In the genomic region with DNA sequence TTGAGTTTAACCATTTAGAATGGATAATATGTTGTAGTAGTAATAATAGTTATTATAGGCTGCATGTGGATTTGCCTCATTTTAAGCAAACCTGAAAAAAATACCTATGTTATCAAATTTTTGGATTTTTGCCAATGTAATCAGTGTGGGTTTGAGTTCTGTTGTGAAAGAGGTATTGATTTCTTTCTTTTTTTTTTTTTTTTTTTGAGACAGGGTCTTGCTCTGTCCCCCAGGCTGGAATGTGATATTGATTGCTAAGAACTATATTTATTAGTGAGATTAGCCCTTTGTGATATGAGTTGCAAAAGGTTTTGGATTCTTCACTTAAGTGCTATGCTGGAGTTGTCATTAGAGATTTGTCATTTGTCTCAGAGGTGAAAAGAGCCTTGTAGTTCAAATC, we compare ENCODE assay signal across 1 cellular context.
TF ChIP-seq lines count a peak whose summit lies in the region.

No MANE protein-coding gene starts in this region.

TF ChIP-seq in HepG2, 621 proteins besides CTCF, POLR2A, EP300 and RAD21 (continued from another document and continues in another):
- TF ChIP-seq, protein P1, sequence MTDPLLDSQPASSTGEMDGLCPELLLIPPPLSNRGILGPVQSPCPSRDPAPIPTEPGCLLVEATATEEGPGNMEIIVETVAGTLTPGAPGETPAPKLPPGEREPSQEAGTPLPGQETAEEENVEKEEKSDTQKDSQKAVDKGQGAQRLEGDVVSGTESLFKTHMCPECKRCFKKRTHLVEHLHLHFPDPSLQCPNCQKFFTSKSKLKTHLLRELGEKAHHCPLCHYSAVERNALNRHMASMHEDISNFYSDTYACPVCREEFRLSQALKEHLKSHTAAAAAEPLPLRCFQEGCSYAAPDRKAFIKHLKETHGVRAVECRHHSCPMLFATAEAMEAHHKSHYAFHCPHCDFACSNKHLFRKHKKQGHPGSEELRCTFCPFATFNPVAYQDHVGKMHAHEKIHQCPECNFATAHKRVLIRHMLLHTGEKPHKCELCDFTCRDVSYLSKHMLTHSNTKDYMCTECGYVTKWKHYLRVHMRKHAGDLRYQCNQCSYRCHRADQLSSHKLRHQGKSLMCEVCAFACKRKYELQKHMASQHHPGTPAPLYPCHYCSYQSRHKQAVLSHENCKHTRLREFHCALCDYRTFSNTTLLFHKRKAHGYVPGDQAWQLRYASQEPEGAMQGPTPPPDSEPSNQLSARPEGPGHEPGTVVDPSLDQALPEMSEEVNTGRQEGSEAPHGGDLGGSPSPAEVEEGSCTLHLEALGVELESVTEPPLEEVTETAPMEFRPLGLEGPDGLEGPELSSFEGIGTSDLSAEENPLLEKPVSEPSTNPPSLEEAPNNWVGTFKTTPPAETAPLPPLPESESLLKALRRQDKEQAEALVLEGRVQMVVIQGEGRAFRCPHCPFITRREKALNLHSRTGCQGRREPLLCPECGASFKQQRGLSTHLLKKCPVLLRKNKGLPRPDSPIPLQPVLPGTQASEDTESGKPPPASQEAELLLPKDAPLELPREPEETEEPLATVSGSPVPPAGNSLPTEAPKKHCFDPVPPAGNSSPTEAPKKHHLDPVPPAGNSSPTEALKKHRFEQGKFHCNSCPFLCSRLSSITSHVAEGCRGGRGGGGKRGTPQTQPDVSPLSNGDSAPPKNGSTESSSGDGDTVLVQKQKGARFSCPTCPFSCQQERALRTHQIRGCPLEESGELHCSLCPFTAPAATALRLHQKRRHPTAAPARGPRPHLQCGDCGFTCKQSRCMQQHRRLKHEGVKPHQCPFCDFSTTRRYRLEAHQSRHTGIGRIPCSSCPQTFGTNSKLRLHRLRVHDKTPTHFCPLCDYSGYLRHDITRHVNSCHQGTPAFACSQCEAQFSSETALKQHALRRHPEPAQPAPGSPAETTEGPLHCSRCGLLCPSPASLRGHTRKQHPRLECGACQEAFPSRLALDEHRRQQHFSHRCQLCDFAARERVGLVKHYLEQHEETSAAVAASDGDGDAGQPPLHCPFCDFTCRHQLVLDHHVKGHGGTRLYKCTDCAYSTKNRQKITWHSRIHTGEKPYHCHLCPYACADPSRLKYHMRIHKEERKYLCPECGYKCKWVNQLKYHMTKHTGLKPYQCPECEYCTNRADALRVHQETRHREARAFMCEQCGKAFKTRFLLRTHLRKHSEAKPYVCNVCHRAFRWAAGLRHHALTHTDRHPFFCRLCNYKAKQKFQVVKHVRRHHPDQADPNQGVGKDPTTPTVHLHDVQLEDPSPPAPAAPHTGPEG (CRISPR knock-in tag; IDR thresholded peaks at IDR 0.05): no peak
- TF ChIP-seq, protein P2, sequence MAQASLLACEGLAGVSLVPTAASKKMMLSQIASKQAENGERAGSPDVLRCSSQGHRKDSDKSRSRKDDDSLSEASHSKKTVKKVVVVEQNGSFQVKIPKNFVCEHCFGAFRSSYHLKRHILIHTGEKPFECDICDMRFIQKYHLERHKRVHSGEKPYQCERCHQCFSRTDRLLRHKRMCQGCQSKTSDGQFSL (CRISPR knock-in tag; IDR thresholded peaks at IDR 0.05): no peak
- no peak for TF ChIP-seq ARID2 (CRISPR knock-in tag; IDR thresholded peaks at IDR 0.05; ENCODE audit: borderline replicate concordance)
- no peak for TF ChIP-seq RFX3 (CRISPR knock-in tag; IDR thresholded peaks at IDR 0.05)
- no peak for TF ChIP-seq ZNF160 (CRISPR knock-in tag; IDR thresholded peaks at IDR 0.05)
- no peak for TF ChIP-seq FOXO1 (CRISPR knock-in tag; IDR thresholded peaks at IDR 0.05)
- TF ChIP-seq, protein P3, sequence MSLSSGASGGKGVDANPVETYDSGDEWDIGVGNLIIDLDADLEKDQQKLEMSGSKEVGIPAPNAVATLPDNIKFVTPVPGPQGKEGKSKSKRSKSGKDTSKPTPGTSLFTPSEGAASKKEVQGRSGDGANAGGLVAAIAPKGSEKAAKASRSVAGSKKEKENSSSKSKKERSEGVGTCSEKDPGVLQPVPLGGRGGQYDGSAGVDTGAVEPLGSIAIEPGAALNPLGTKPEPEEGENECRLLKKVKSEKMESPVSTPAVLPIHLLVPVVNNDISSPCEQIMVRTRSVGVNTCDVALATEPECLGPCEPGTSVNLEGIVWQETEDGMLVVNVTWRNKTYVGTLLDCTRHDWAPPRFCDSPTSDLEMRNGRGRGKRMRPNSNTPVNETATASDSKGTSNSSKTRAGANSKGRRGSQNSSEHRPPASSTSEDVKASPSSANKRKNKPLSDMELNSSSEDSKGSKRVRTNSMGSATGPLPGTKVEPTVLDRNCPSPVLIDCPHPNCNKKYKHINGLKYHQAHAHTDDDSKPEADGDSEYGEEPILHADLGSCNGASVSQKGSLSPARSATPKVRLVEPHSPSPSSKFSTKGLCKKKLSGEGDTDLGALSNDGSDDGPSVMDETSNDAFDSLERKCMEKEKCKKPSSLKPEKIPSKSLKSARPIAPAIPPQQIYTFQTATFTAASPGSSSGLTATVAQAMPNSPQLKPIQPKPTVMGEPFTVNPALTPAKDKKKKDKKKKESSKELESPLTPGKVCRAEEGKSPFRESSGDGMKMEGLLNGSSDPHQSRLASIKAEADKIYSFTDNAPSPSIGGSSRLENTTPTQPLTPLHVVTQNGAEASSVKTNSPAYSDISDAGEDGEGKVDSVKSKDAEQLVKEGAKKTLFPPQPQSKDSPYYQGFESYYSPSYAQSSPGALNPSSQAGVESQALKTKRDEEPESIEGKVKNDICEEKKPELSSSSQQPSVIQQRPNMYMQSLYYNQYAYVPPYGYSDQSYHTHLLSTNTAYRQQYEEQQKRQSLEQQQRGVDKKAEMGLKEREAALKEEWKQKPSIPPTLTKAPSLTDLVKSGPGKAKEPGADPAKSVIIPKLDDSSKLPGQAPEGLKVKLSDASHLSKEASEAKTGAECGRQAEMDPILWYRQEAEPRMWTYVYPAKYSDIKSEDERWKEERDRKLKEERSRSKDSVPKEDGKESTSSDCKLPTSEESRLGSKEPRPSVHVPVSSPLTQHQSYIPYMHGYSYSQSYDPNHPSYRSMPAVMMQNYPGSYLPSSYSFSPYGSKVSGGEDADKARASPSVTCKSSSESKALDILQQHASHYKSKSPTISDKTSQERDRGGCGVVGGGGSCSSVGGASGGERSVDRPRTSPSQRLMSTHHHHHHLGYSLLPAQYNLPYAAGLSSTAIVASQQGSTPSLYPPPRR (CRISPR knock-in tag; IDR thresholded peaks at IDR 0.05; ENCODE audit: borderline replicate concordance): no peak
- peak; percentile 56; the same call in 1 of the 2 replicates for TF ChIP-seq NR2F2 (IDR thresholded peaks at IDR 0.05; ENCODE audit: borderline replicate concordance, low read depth)
- no peak for TF ChIP-seq DNMT1 (CRISPR knock-in tag; IDR thresholded peaks at IDR 0.05)
- TF ChIP-seq ZNF720 (CRISPR knock-in tag; IDR thresholded peaks at IDR 0.05): no peak
- TF ChIP-seq SMARCE1 (IDR thresholded peaks at IDR 0.05; ENCODE audit: borderline replicate concordance): no peak
- TF ChIP-seq YEATS2 (CRISPR knock-in tag; IDR thresholded peaks at IDR 0.05; ENCODE audit: borderline replicate concordance): no peak
- TF ChIP-seq SNAPC2 (CRISPR knock-in tag; IDR thresholded peaks at IDR 0.05): no peak
- no peak for TF ChIP-seq CENPT (CRISPR knock-in tag; IDR thresholded peaks at IDR 0.05; ENCODE audit: low read depth)
- no peak for TF ChIP-seq ZNF446 (CRISPR knock-in tag; IDR thresholded peaks at IDR 0.05)
- peak; percentile 48; the same call in 1 of the 2 replicates for TF ChIP-seq FOXA3 (CRISPR knock-in tag; IDR thresholded peaks at IDR 0.05)
- no peak for TF ChIP-seq CAMTA2 (CRISPR knock-in tag; IDR thresholded peaks at IDR 0.05; ENCODE audit: borderline replicate concordance)
- TF ChIP-seq, protein P4, sequence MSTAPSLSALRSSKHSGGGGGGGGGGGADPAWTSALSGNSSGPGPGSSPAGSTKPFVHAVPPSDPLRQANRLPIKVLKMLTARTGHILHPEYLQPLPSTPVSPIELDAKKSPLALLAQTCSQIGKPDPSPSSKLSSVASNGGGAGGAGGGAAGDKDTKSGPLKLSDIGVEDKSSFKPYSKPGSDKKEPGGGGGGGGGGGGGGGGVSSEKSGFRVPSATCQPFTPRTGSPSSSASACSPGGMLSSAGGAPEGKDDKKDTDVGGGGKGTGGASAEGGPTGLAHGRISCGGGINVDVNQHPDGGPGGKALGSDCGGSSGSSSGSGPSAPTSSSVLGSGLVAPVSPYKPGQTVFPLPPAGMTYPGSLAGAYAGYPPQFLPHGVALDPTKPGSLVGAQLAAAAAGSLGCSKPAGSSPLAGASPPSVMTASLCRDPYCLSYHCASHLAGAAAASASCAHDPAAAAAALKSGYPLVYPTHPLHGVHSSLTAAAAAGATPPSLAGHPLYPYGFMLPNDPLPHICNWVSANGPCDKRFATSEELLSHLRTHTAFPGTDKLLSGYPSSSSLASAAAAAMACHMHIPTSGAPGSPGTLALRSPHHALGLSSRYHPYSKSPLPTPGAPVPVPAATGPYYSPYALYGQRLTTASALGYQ (CRISPR knock-in tag; IDR thresholded peaks at IDR 0.05): no peak
- no peak for TF ChIP-seq SOX13 (IDR thresholded peaks at IDR 0.05)
- TF ChIP-seq SOX13 (CRISPR knock-in tag; conservative IDR thresholded peaks at IDR 0.05 in 1 of 2, IDR thresholded peaks at IDR 0.05 in 1 of 2): peak in 1 of 2 experiments; percentile 32; a peak in 1 of 4 replicates
- no peak for TF ChIP-seq NFATC3 (CRISPR knock-in tag; IDR thresholded peaks at IDR 0.05)
- TF ChIP-seq PITX1 (CRISPR knock-in tag; IDR thresholded peaks at IDR 0.05): no peak
- TF ChIP-seq IRX3 (CRISPR knock-in tag; IDR thresholded peaks at IDR 0.05; ENCODE audit: borderline replicate concordance, low read depth): no peak
- TF ChIP-seq, protein P5, sequence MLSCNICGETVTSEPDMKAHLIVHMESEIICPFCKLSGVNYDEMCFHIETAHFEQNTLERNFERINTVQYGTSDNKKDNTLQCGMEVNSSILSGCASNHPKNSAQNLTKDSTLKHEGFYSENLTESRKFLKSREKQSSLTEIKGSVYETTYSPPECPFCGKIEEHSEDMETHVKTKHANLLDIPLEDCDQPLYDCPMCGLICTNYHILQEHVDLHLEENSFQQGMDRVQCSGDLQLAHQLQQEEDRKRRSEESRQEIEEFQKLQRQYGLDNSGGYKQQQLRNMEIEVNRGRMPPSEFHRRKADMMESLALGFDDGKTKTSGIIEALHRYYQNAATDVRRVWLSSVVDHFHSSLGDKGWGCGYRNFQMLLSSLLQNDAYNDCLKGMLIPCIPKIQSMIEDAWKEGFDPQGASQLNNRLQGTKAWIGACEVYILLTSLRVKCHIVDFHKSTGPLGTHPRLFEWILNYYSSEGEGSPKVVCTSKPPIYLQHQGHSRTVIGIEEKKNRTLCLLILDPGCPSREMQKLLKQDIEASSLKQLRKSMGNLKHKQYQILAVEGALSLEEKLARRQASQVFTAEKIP (CRISPR knock-in tag; IDR thresholded peaks at IDR 0.05; ENCODE audit: borderline replicate concordance): no peak
- TF ChIP-seq NCOR1 (IDR thresholded peaks at IDR 0.05; ENCODE audit: borderline replicate concordance, low read length): peak; percentile 37; the same call in 1 of the 2 replicates
- no peak for TF ChIP-seq ZNF274 (CRISPR knock-in tag; IDR thresholded peaks at IDR 0.05)
- peak; percentile 61; the same call in 1 of the 2 replicates for TF ChIP-seq GFI1 (CRISPR knock-in tag; IDR thresholded peaks at IDR 0.05; ENCODE audit: borderline replicate concordance)
- TF ChIP-seq PHF5A (CRISPR knock-in tag; IDR thresholded peaks at IDR 0.05; ENCODE audit: low read depth, unreplicated experiment): no peak
- TF ChIP-seq, protein P6, sequence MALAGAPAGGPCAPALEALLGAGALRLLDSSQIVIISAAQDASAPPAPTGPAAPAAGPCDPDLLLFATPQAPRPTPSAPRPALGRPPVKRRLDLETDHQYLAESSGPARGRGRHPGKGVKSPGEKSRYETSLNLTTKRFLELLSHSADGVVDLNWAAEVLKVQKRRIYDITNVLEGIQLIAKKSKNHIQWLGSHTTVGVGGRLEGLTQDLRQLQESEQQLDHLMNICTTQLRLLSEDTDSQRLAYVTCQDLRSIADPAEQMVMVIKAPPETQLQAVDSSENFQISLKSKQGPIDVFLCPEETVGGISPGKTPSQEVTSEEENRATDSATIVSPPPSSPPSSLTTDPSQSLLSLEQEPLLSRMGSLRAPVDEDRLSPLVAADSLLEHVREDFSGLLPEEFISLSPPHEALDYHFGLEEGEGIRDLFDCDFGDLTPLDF (CRISPR knock-in tag; IDR thresholded peaks at IDR 0.05): no peak
- TF ChIP-seq, protein P7, sequence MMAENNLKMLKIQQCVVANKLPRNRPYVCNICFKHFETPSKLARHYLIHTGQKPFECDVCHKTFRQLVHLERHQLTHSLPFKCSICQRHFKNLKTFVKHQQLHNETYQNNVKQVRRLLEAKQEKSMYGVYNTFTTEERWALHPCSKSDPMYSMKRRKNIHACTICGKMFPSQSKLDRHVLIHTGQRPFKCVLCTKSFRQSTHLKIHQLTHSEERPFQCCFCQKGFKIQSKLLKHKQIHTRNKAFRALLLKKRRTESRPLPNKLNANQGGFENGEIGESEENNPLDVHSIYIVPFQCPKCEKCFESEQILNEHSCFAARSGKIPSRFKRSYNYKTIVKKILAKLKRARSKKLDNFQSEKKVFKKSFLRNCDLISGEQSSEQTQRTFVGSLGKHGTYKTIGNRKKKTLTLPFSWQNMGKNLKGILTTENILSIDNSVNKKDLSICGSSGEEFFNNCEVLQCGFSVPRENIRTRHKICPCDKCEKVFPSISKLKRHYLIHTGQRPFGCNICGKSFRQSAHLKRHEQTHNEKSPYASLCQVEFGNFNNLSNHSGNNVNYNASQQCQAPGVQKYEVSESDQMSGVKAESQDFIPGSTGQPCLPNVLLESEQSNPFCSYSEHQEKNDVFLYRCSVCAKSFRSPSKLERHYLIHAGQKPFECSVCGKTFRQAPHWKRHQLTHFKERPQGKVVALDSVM (CRISPR knock-in tag; IDR thresholded peaks at IDR 0.05): no peak
- no peak for TF ChIP-seq ZNF333 (CRISPR knock-in tag; IDR thresholded peaks at IDR 0.05; ENCODE audit: borderline replicate concordance)
- no peak for TF ChIP-seq ZNF605 (CRISPR knock-in tag; IDR thresholded peaks at IDR 0.05)
- no peak for TF ChIP-seq ZSCAN31 (CRISPR knock-in tag; IDR thresholded peaks at IDR 0.05; ENCODE audit: low read depth)
- no peak for TF ChIP-seq HOXA9 (CRISPR knock-in tag; IDR thresholded peaks at IDR 0.05; ENCODE audit: borderline replicate concordance)
- TF ChIP-seq SNAI1 (CRISPR knock-in tag; IDR thresholded peaks at IDR 0.05; ENCODE audit: borderline replicate concordance): no peak
- no peak for TF ChIP-seq RFXAP (CRISPR knock-in tag; IDR thresholded peaks at IDR 0.05; ENCODE audit: borderline replicate concordance)
- TF ChIP-seq PAF1 (CRISPR knock-in tag; IDR thresholded peaks at IDR 0.05): no peak
- TF ChIP-seq, protein P8, sequence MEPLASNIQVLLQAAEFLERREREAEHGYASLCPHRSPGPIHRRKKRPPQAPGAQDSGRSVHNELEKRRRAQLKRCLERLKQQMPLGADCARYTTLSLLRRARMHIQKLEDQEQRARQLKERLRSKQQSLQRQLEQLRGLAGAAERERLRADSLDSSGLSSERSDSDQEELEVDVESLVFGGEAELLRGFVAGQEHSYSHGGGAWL (CRISPR knock-in tag; IDR thresholded peaks at IDR 0.05): no peak
- no peak for TF ChIP-seq YY1 (IDR thresholded peaks at IDR 0.05; ENCODE audit: insufficient read depth, insufficient replicate concordance, low read depth, low read length)
- TF ChIP-seq KAT2B (IDR thresholded peaks at IDR 0.05; ENCODE audit: borderline replicate concordance, low read depth, low read length): peak; percentile 88
- no peak for TF ChIP-seq ZFP36L2 (CRISPR knock-in tag; IDR thresholded peaks at IDR 0.05)
- no peak for TF ChIP-seq CHD4 (IDR thresholded peaks at IDR 0.05; ENCODE audit: borderline replicate concordance, low read length)
- peak; percentile 49; the same call in 1 of the 2 replicates for TF ChIP-seq NR2F6 (IDR thresholded peaks at IDR 0.05)
- no peak for TF ChIP-seq NR2F6 (CRISPR knock-in tag; IDR thresholded peaks at IDR 0.05)
- TF ChIP-seq KAT7 (CRISPR knock-in tag; IDR thresholded peaks at IDR 0.05; ENCODE audit: borderline replicate concordance): no peak
- TF ChIP-seq BRD4 (CRISPR knock-in tag; IDR thresholded peaks at IDR 0.05): no peak
- TF ChIP-seq ISL2 (CRISPR knock-in tag; IDR thresholded peaks at IDR 0.05): peak; percentile 60
